Comparison of ENCODE assay signal across 12 cellular contexts in the genomic region with DNA sequence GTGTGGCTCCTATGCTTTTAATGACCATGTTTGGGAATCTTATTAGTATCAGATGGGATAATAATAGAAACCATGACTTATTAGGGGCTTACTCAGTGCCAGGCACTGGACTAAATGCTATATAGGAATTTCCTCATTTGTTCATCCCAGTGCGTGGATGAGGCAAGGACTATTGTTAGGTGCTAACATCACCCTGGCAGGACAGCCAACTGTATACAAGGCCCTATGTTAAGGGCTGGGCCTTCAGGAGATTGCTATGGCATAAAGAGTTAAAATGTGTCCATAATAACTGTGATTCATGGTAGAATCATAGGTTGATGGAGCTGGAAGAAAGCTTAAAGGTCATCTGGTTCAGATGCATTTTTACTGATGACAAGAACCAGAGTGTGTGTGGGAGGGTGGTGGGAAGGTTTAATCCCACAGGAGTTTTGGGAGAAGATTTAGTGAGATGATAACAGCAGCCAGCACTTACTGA. TPM values are rescaled to one million over a fixed set of nuclear protein-coding genes. Genes with fewer than 3 reads are reported as not detected.
DNase-seq lines count a peak whose midpoint lies in the region; ATAC-seq and TF ChIP-seq lines count a peak whose summit lies in the region.
"Had no signal": no experiment of that assay in that cellular context is flagged by ENCODE, and none has a peak within 500 bp of the region (broad histone marks: within the 10 kb centered on the region; RNA-seq: fewer than 3 reads in every experiment).

No MANE protein-coding gene starts in this region.

- no peak overlapping the region for H3K4me3 Mint-ChIP-seq in activated T-helper 17 cell treated with anti-CD3 and anti-CD28 coated beads, Interleukin-2, amount 50 U/mL, for 72 hours
- H3K4me3 Mint-ChIP-seq in natural killer cell: no peak overlapping the region

- no peaks in the 10 kb centered on the region for H3K36me3 Mint-ChIP-seq in activated T-helper 17 cell treated with anti-CD3 and anti-CD28 coated beads, Interleukin-2, amount 50 U/mL, for 72 hours (ENCODE audit: low read depth)
- no peaks in the 10 kb centered on the region for H3K36me3 Mint-ChIP-seq in natural killer cell

- TF ChIP-seq CTCF in foreskin fibroblast (IDR thresholded peaks at IDR 0.05; ENCODE audit: low read depth, low read length) (no peak), natural killer cell (IDR thresholded peaks at IDR 0.05) (no peak)

- peak overlapping the region; percentile 55 for H3K27ac Mint-ChIP-seq in activated T-helper 17 cell treated with anti-CD3 and anti-CD28 coated beads, Interleukin-2, amount 50 U/mL, for 72 hours
- no peak overlapping the region for H3K27ac Mint-ChIP-seq in natural killer cell

- H3K4me1 Mint-ChIP-seq in activated T-helper 17 cell treated with anti-CD3 and anti-CD28 coated beads, Interleukin-2, amount 50 U/mL, for 72 hours: peaks cover 15% of the 10 kb centered on the region
- peaks cover 10 to 11% of the 10 kb centered on the region in 2 donors for H3K4me1 Mint-ChIP-seq in natural killer cell

- H3K36me3 ChIP-seq in skeletal muscle satellite cell (ENCODE audit: insufficient read depth, low read length): no peaks in the 10 kb centered on the region
- H3K36me3 ChIP-seq: pancreas had no signal

- H3K27me3 ChIP-seq in skeletal muscle satellite cell (ENCODE audit: control insufficient read depth, insufficient read depth, low read length): no peaks in the 10 kb centered on the region
- H3K27me3 ChIP-seq: pancreas had no signal

- H3K27me3 Mint-ChIP-seq in activated T-helper 17 cell treated with anti-CD3 and anti-CD28 coated beads, Interleukin-2, amount 50 U/mL, for 72 hours: peaks cover 1% of the 10 kb centered on the region
- peaks cover 7 to 9% of the 10 kb centered on the region in 2 donors for H3K27me3 Mint-ChIP-seq in natural killer cell (ENCODE audit: low read depth in 2 of 2)

- H3K4me3 ChIP-seq in foreskin fibroblast (ENCODE audit: low read depth in 1 of 2, low read length in 2 of 2): no peak overlapping the region
- peak overlapping the region; percentile 1 for H3K4me3 ChIP-seq in skeletal muscle satellite cell (ENCODE audit: low read length)
- H3K4me3 ChIP-seq: pancreas had no signal

- DNase-seq in GM03348 (ENCODE audit: low spot score) (peak; percentile 31), foreskin fibroblast (peak; percentile 96), NCI-H2081 treated with DMSO at 0.1 percent for 48 hours (lab: John Stamatoyannopoulos, UW) (no peak), natural killer cell (no peak), NCI-H748 (lab: John Stamatoyannopoulos, UW; ENCODE audit: unreplicated experiment) (no peak)
- DNase-seq: activated T-cell treated with anti-CD3 and anti-CD28 coated beads, Interleukin-2, amount 50 U/mL, for 1 hour; cortex of kidney; NCI-H748 treated with DMSO at 0.1 percent for 48 hours; pancreas had no signal

- no peaks in the 10 kb centered on the region for H3K9me3 Mint-ChIP-seq in activated T-helper 17 cell treated with anti-CD3 and anti-CD28 coated beads, Interleukin-2, amount 50 U/mL, for 72 hours
- no peaks in the 10 kb centered on the region for H3K9me3 Mint-ChIP-seq in natural killer cell

- intact Hi-C loops in natural killer cell (cut with micrococcal nuclease): no loop called here

- peaks cover 42% of the 10 kb centered on the region for H3K4me1 ChIP-seq in skeletal muscle satellite cell (ENCODE audit: control insufficient read depth, insufficient read depth, low read length)

- no peaks in the 10 kb centered on the region for H3K9me3 ChIP-seq in skeletal muscle satellite cell (replicated peaks; ENCODE audit: low read length)
- H3K9me3 ChIP-seq: pancreas had no signal

- peak overlapping the region; percentile 46 for H3K9ac ChIP-seq in skeletal muscle satellite cell (ENCODE audit: low read depth, low read length)

- no peak for ATAC-seq in activated T-helper 17 cell treated with anti-CD3 and anti-CD28 coated beads, Interleukin-2, amount 50 U/mL, for 72 hours (replicated peaks)
- ATAC-seq in natural killer cell (no peak), HG02938 (IDR thresholded peaks at IDR 0.05; ENCODE audit: unreplicated experiment) (no peak)

- peak overlapping the region; percentile 52 for H3K4me2 ChIP-seq in skeletal muscle satellite cell (ENCODE audit: low read length)

RNA-seq across cellular contexts. Expression of a gene that starts 4.7 kb away (rescaled TPM):
- total RNA-seq in activated T-helper 17 cell treated with anti-CD3 and anti-CD28 coated beads, Interleukin-2, amount 50 U/mL, for 72 hours: 10 to 100 TPM; 35.1 to 43.6 TPM
- total RNA-seq in skeletal muscle satellite cell (2012; rRNA removed): 36.7 and 42.8 TPM in 2 replicates
- 10 to 100 TPM; 57.4 to 73.5 (median 67.9) TPM for total RNA-seq in natural killer cell

RNA-seq across cellular contexts. Expression of a gene that starts 43.3 kb away (rescaled TPM):
- 10 to 100 TPM; 44.2 to 69.7 TPM for total RNA-seq in activated T-helper 17 cell treated with anti-CD3 and anti-CD28 coated beads, Interleukin-2, amount 50 U/mL, for 72 hours
- total RNA-seq in skeletal muscle satellite cell (2012; rRNA removed): 20.0 and 23.8 TPM in 2 replicates
- total RNA-seq in natural killer cell: 10 to 100 TPM; 14.9 to 19.0 (median 15.5) TPM

Comparison
In these comparisons a context has a peak if more than half of its experiments do, and no peak if none do; other contexts are left out.
1. DNase-seq: peak in GM03348 (single experiment) and foreskin fibroblast (2 of 2); none in NCI-H2081 treated with DMSO at 0.1 percent for 48 hours (single experiment), natural killer cell (single experiment) and NCI-H748 (single experiment).